Comparison of ENCODE assay signal across 8 cellular contexts in genomic region chr13:41458939-41459753, GRCh38. TPM values are rescaled to one million over a fixed set of nuclear protein-coding genes. Genes with fewer than 3 reads are reported as not detected.
DNase-seq lines count a peak whose midpoint lies in the region; ATAC-seq lines count a peak whose summit lies in the region.

No MANE protein-coding gene starts in this region.

- H3K4me1 Mint-ChIP-seq in stimulated activated naive CD8-positive, alpha-beta T cell treated with anti-CD3 and anti-CD28 coated beads, Interleukin-15, amount 100 ng/mL, for 72 hours: peaks cover 67% of the 10 kb centered on the region

- peak overlapping the region; percentile 80 to 86 for H3K4me3 Mint-ChIP-seq in stimulated activated naive CD8-positive, alpha-beta T cell treated with anti-CD3 and anti-CD28 coated beads, Interleukin-15, amount 100 ng/mL, for 72 hours

- H3K27me3 Mint-ChIP-seq in stimulated activated naive CD8-positive, alpha-beta T cell treated with anti-CD3 and anti-CD28 coated beads, Interleukin-15, amount 100 ng/mL, for 72 hours: peaks cover 15% of the 10 kb centered on the region

- H3K4me3 ChIP-seq in Karpas-422 (ENCODE audit: low read length): peak overlapping the region; percentile 92

- H3K27ac Mint-ChIP-seq in stimulated activated naive CD8-positive, alpha-beta T cell treated with anti-CD3 and anti-CD28 coated beads, Interleukin-15, amount 100 ng/mL, for 72 hours: peak overlapping the region; percentile 55 to 90

- peak overlapping the region; percentile 96 for H3K27ac ChIP-seq in Karpas-422 (ENCODE audit: low read length)

- 0 out of 2 replicates have a peak, but pooled peaks cover 4% of the 10 kb centered on the region for H4K20me1 ChIP-seq in Karpas-422 (ENCODE audit: insufficient read depth, low read depth, low read length)

- no peak overlapping the region for H2AFZ ChIP-seq in Karpas-422 (ENCODE audit: low read length)

- ATAC-seq in stimulated activated naive CD8-positive, alpha-beta T cell treated with anti-CD3 and anti-CD28 coated beads, Interleukin-15, amount 100 ng/mL, for 72 hours: no peak
- ATAC-seq in HG03095 (IDR thresholded peaks at IDR 0.05; ENCODE audit: unreplicated experiment) (no peak), HG03139 (IDR thresholded peaks at IDR 0.05; ENCODE audit: unreplicated experiment) (no peak)

- DNase-seq in D341Med (ENCODE audit: low spot score) (peak; percentile 41), Karpas-422 (peak; percentile 88), midbrain (lab: John Stamatoyannopoulos, UW) (peak; percentile 67)
- peak; percentile 58 to 67 for DNase-seq in activated CD4-positive, alpha-beta T cell treated with anti-CD3 and anti-CD28 coated beads for 4 hours
- peak; percentile 57 for DNase-seq in effector CD4-positive, alpha-beta T cell
- peak; percentile 61 to 74 for DNase-seq in stimulated activated naive CD8-positive, alpha-beta T cell treated with anti-CD3 and anti-CD28 coated beads, Interleukin-15, amount 100 ng/mL, for 72 hours

- peaks cover 0 to 5% of the 10 kb centered on the region in 2 donors for H3K9me3 Mint-ChIP-seq in stimulated activated naive CD8-positive, alpha-beta T cell treated with anti-CD3 and anti-CD28 coated beads, Interleukin-15, amount 100 ng/mL, for 72 hours

- H3K9me3 ChIP-seq in Karpas-422 (ENCODE audit: low read length): no peaks in the 10 kb centered on the region

- H3K36me3 ChIP-seq in Karpas-422 (ENCODE audit: insufficient read depth, low read length): peaks cover 27% of the 10 kb centered on the region

- peak overlapping the region; percentile 86 for H3K9ac ChIP-seq in Karpas-422 (ENCODE audit: low read length)

- H3K27me3 ChIP-seq in Karpas-422 (ENCODE audit: low read length): no peaks in the 10 kb centered on the region

- H3K79me2 ChIP-seq in Karpas-422 (ENCODE audit: low read length): peaks cover 10% of the 10 kb centered on the region; the same call in 1 of the 2 replicates

- H3K4me2 ChIP-seq in Karpas-422 (ENCODE audit: low read depth, low read length, poor library complexity, severe bottlenecking): peak overlapping the region; percentile 66

- peaks cover 71% of the 10 kb centered on the region for H3K4me1 ChIP-seq in Karpas-422 (ENCODE audit: low read length)

- no peaks in the 10 kb centered on the region for H3K9me2 ChIP-seq in Karpas-422 (replicated peaks; ENCODE audit: insufficient read depth, low read length)

RNA-seq across cellular contexts. Expression of gene RGCC, which starts 1.8 kb away (rescaled TPM):
- 69.3 and 109 TPM in 2 replicates for total RNA-seq in Karpas-422 (2014; rRNA removed; shearing (Covaris generic); ENCODE audit: low replicate concordance)
